13 cellular contexts compared by ENCODE assay signal in genomic region chr10:119025776-119026175, GRCh38. TPM values are rescaled to one million over a fixed set of nuclear protein-coding genes. Genes with fewer than 3 reads are reported as not detected.
DNase-seq lines count a peak whose midpoint lies in the region; ATAC-seq and TF ChIP-seq lines count a peak whose summit lies in the region.
"Had no signal": no experiment of that assay in that cellular context is flagged by ENCODE, and none has a peak within 500 bp of the region (broad histone marks: within the 10 kb centered on the region; RNA-seq: fewer than 3 reads in every experiment).

No MANE protein-coding gene starts in this region.

- no peak for ATAC-seq in GM19328 (IDR thresholded peaks at IDR 0.05; ENCODE audit: unreplicated experiment)
- no peak for ATAC-seq in GM18520 (IDR thresholded peaks at IDR 0.05; ENCODE audit: unreplicated experiment)
- ATAC-seq: activated CD8-positive, alpha-beta T cell treated with anti-CD3 and anti-CD28 coated beads for 36 hours had no signal

- no peaks in the 10 kb centered on the region for H3K9me2 ChIP-seq in OCI-LY7 (ENCODE audit: insufficient read depth, low read length)

- no peaks in the 10 kb centered on the region for H3K79me2 ChIP-seq in OCI-LY7 (ENCODE audit: insufficient read depth, low read depth, low read length)

- no peaks in the 10 kb centered on the region for H3K36me3 ChIP-seq in OCI-LY7 (ENCODE audit: insufficient read depth, low read length)
- H3K36me3 ChIP-seq: BE2C had no signal

- intact Hi-C loops in OCI-LY7 (cut with micrococcal nuclease; ENCODE audit: unreplicated experiment), result loop anchor here (5.0 kb wide), 1 partner anchor 268 kb away; no protein-coding TSS in a partner anchor

- H3K9me3 ChIP-seq in OCI-LY7 (ENCODE audit: low read length), result no peaks in the 10 kb centered on the region
- H3K9me3 ChIP-seq: BE2C had no signal

- CTCF ChIA-PET in OCI-LY7 (lab: Charles Lee; ENCODE audit: unreplicated experiment), result no interaction called here

- no peak overlapping the region for H3K4me3 ChIP-seq in OCI-LY7 (ENCODE audit: low read depth, low read length, poor library complexity, severe bottlenecking)

- peak; percentile 20 for DNase-seq in COLO668 (lab: John Stamatoyannopoulos, UW; ENCODE audit: unreplicated experiment)
- DNase-seq in NCI-H2029 treated with DMSO at 0.1 percent for 48 hours (lab: John Stamatoyannopoulos, UW), result peak; percentile 19
- peak; percentile 10 for DNase-seq in fibroblast of gingiva (ENCODE audit: low read depth)
- DNase-seq in myocyte (ENCODE audit: low read depth), result peak; percentile 47
- DNase-seq in stimulated activated CD4-positive, alpha-beta T cell treated with anti-CD3 and anti-CD28 coated beads, Interleukin-4, amount 100 ng/mL, for 24 hours, result no peak
- DNase-seq in OCI-LY7 (ENCODE audit: low spot score), result no peak
- DNase-seq: activated CD8-positive, alpha-beta T cell treated with anti-CD3 and anti-CD28 coated beads for 36 hours; activated naive CD8-positive, alpha-beta T cell treated with anti-CD3 and anti-CD28 coated beads, Interleukin-2, amount 10 ng/mL, durations not matched to agents 7 days and 5 days; NCI-H524 treated with DMSO at 0.1 percent for 48 hours; T-helper 2 cell had no signal

- TF ChIP-seq CTCF in OCI-LY7 (conservative IDR thresholded peaks at IDR 0.05; ENCODE audit: low read length), result no peak

- H3K27ac ChIP-seq in OCI-LY7 (ENCODE audit: low read depth, low read length, poor library complexity, severe bottlenecking), result no peak overlapping the region

- POLR2A ChIA-PET in OCI-LY7 (lab: Charles Lee), result no interaction called here

- BruUV-seq in OCI-LY7 (replicated peaks; lab: Mats Ljungman, UMichigan), result no TSS peak

- no peak overlapping the region for H3K4me2 ChIP-seq in OCI-LY7 (ENCODE audit: low read length)

- no peak overlapping the region for H2AFZ ChIP-seq in OCI-LY7 (ENCODE audit: low read length)

- H3K4me1 ChIP-seq in OCI-LY7 (ENCODE audit: insufficient read depth, low read length, poor library complexity, severe bottlenecking), result peaks cover 12% of the 10 kb centered on the region

- H4K20me1 ChIP-seq in OCI-LY7 (ENCODE audit: insufficient read depth, low read length), result no peaks in the 10 kb centered on the region

RNA-seq across cellular contexts. Expression of gene NANOS1, which starts 3.7 kb away (rescaled TPM):
- 3.2 and 5.1 TPM in 2 replicates for total RNA-seq in myocyte
- 2.1 TPM for polyA plus RNA-seq in myocyte (2012)
- total RNA-seq in OCI-LY7 (2014; rRNA removed; shearing (Covaris generic)), result 3.6 and 3.7 TPM in 2 replicates
- 7.5 and 8.5 TPM in 2 replicates for total RNA-seq in OCI-LY7 (2022)

RNA-seq across cellular contexts. Expression of gene EIF3A, which starts 54.8 kb away (rescaled TPM):
- 147 and 169 TPM in 2 replicates for total RNA-seq in myocyte
- polyA plus RNA-seq in myocyte (2012), result 76.5 TPM
- 83.0 and 96.2 TPM in 2 replicates for total RNA-seq in OCI-LY7 (2014; rRNA removed; shearing (Covaris generic))
- 161 and 171 TPM in 2 replicates for total RNA-seq in OCI-LY7 (2022)

Comparison
In these comparisons a context has a peak if more than half of its experiments do, and no peak if none do; other contexts are left out.
1. DNase-seq: peak in COLO668 (single experiment), NCI-H2029 treated with DMSO at 0.1 percent for 48 hours (single experiment), fibroblast of gingiva (single experiment) and myocyte (single experiment); none in stimulated activated CD4-positive, alpha-beta T cell treated with anti-CD3 and anti-CD28 coated beads, Interleukin-4, amount 100 ng/mL, for 24 hours (single experiment) and OCI-LY7 (single experiment).